ENCODE assay signal across 1 cellular context in genomic region chr14:88007608-88008007, GRCh38.
A peak's percentile ranks its signal among the peaks of the same experiment; 100 is the strongest.
TF ChIP-seq lines count a peak whose summit lies in the region.

No MANE protein-coding gene starts in this region.

TF ChIP-seq in GM12878, 131 proteins besides CTCF, POLR2A, EP300 and RAD21:
- TF ChIP-seq SKIL (IDR thresholded peaks at IDR 0.05; ENCODE audit: low read depth, poor library complexity, severe bottlenecking): peak; percentile 20
- no peak for TF ChIP-seq CBX5 (IDR thresholded peaks at IDR 0.05; ENCODE audit: low read depth)
- TF ChIP-seq ATF7 (IDR thresholded peaks at IDR 0.05; ENCODE audit: low read depth): 0 out of 2 replicates have a peak, but pooled peaks have one; percentile 41
